In genomic region chr5:54470677-54471076, GRCh38 we compare ENCODE assay signal across 1 cellular context.
TF ChIP-seq lines count a peak whose summit lies in the region.

No MANE protein-coding gene starts in this region.

TF ChIP-seq in H1, 55 proteins besides CTCF, POLR2A, EP300 and RAD21 (continued from another document):
- no peak for TF ChIP-seq SIRT6 (IDR thresholded peaks at IDR 0.05; ENCODE audit: low read length)
- TF ChIP-seq FOSL1 (IDR thresholded peaks at IDR 0.05; ENCODE audit: insufficient read depth, low read depth, low read length), result no peak
- TF ChIP-seq TBP (IDR thresholded peaks at IDR 0.05; ENCODE audit: low read depth, low read length), result no peak
